1 cellular context compared by ENCODE assay signal in the genomic region with DNA sequence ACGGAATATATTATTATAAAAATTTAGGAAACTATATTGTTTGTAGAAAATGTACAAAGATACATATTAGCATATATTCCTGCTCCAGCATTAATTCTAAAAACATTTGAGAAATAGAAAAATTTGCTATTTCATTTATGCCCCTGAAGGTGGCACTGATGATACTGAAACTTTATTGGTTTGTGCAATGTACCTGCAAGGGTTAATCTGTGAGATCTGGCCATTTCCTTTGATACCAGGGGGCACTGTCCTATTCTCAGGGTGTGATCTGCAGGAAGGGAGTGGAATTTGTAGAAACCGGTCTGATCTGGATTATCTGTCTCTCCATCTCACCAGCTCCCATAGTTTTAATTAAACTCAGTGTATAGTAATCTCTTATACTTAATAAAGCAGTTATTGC.
TF ChIP-seq lines count a peak whose summit lies in the region.

No MANE protein-coding gene starts in this region.

TF ChIP-seq in HepG2, 621 proteins besides CTCF, POLR2A, EP300 and RAD21 (continued from another document):
- TF ChIP-seq, protein P1, sequence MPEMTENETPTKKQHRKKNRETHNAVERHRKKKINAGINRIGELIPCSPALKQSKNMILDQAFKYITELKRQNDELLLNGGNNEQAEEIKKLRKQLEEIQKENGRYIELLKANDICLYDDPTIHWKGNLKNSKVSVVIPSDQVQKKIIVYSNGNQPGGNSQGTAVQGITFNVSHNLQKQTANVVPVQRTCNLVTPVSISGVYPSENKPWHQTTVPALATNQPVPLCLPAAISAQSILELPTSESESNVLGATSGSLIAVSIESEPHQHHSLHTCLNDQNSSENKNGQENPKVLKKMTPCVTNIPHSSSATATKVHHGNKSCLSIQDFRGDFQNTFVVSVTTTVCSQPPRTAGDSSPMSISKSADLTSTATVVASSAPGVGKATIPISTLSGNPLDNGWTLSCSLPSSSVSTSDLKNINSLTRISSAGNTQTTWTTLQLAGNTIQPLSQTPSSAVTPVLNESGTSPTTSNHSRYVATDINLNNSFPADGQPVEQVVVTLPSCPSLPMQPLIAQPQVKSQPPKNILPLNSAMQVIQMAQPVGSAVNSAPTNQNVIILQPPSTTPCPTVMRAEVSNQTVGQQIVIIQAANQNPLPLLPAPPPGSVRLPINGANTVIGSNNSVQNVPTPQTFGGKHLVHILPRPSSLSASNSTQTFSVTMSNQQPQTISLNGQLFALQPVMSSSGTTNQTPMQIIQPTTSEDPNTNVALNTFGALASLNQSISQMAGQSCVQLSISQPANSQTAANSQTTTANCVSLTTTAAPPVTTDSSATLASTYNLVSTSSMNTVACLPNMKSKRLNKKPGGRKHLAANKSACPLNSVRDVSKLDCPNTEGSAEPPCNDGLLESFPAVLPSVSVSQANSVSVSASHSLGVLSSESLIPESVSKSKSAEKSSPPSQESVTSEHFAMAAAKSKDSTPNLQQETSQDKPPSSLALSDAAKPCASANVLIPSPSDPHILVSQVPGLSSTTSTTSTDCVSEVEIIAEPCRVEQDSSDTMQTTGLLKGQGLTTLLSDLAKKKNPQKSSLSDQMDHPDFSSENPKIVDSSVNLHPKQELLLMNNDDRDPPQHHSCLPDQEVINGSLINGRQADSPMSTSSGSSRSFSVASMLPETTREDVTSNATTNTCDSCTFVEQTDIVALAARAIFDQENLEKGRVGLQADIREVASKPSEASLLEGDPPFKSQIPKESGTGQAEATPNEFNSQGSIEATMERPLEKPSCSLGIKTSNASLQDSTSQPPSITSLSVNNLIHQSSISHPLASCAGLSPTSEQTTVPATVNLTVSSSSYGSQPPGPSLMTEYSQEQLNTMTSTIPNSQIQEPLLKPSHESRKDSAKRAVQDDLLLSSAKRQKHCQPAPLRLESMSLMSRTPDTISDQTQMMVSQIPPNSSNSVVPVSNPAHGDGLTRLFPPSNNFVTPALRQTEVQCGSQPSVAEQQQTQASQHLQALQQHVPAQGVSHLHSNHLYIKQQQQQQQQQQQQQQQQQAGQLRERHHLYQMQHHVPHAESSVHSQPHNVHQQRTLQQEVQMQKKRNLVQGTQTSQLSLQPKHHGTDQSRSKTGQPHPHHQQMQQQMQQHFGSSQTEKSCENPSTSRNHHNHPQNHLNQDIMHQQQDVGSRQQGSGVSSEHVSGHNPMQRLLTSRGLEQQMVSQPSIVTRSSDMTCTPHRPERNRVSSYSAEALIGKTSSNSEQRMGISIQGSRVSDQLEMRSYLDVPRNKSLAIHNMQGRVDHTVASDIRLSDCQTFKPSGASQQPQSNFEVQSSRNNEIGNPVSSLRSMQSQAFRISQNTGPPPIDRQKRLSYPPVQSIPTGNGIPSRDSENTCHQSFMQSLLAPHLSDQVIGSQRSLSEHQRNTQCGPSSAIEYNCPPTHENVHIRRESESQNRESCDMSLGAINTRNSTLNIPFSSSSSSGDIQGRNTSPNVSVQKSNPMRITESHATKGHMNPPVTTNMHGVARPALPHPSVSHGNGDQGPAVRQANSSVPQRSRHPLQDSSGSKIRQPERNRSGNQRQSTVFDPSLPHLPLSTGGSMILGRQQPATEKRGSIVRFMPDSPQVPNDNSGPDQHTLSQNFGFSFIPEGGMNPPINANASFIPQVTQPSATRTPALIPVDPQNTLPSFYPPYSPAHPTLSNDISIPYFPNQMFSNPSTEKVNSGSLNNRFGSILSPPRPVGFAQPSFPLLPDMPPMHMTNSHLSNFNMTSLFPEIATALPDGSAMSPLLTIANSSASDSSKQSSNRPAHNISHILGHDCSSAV (CRISPR knock-in tag; IDR thresholded peaks at IDR 0.05; ENCODE audit: borderline replicate concordance) = no peak
- peak; percentile 90 for TF ChIP-seq ZNF652 (CRISPR knock-in tag; IDR thresholded peaks at IDR 0.05; ENCODE audit: borderline replicate concordance, low read depth)
